In genomic region chr11:83063073-83063754, GRCh38 we compare ENCODE assay signal across 9 cellular contexts. TPM values are rescaled to one million over a fixed set of nuclear protein-coding genes. Genes with fewer than 3 reads are reported as not detected.
DNase-seq lines count a peak whose midpoint lies in the region; ATAC-seq, FAIRE-seq and TF ChIP-seq lines count a peak whose summit lies in the region.
"Had no signal": no experiment of that assay in that cellular context is flagged by ENCODE, and none has a peak within 500 bp of the region (broad histone marks: within the 10 kb centered on the region; RNA-seq: fewer than 3 reads in every experiment).

No MANE protein-coding gene starts in this region.

- peak; percentile 70 for ATAC-seq in Right ventricle myocardium inferior
- peak; percentile 70 for ATAC-seq in HG02840 (IDR thresholded peaks at IDR 0.05; ENCODE audit: low FRiP score, unreplicated experiment)

- TF ChIP-seq CTCF in PC-9 (conservative IDR thresholded peaks at IDR 0.05), result no peak
- TF ChIP-seq CTCF in endodermal cell (conservative IDR thresholded peaks at IDR 0.05), result no peak

- no peaks in the 10 kb centered on the region for H3K36me3 Mint-ChIP-seq in endodermal cell (ENCODE audit: low read depth)

- no peaks in the 10 kb centered on the region for H3K27me3 ChIP-seq in PC-9 (ENCODE audit: insufficient read depth, low read depth)
- no peaks in the 10 kb centered on the region for H3K27me3 ChIP-seq in small intestine (ENCODE audit: control insufficient read depth in 2 of 2, insufficient read depth in 2 of 2, low read length in 2 of 2)
- H3K27me3 ChIP-seq in endodermal cell (ENCODE audit: control insufficient read depth, insufficient read depth, low read length, poor library complexity, severe bottlenecking), result no peaks in the 10 kb centered on the region
- H3K27me3 ChIP-seq: upper lobe of left lung had no signal

- H3K4me3 ChIP-seq in PC-9, result no peak overlapping the region
- peak overlapping the region in 1 of 2 donors; percentile 15 for H3K4me3 ChIP-seq in small intestine (ENCODE audit: low read depth in 1 of 2, low read length in 2 of 2)
- no peak overlapping the region for H3K4me3 ChIP-seq in endodermal cell (ENCODE audit: low read length)

- H4K20me1 ChIP-seq in PC-9 (ENCODE audit: insufficient read depth), result no peaks in the 10 kb centered on the region

- peaks cover 14% of the 10 kb centered on the region for H3K4me1 ChIP-seq in PC-9 (replicated peaks; ENCODE audit: insufficient read depth)
- peaks cover 0 to 4% of the 10 kb centered on the region in 2 donors for H3K4me1 ChIP-seq in small intestine (ENCODE audit: control insufficient read depth in 2 of 2, insufficient read depth in 1 of 2, low read depth in 1 of 2, low read length in 1 of 2)
- H3K4me1 ChIP-seq in endodermal cell (ENCODE audit: control insufficient read depth, insufficient read depth, low read length), result no peaks in the 10 kb centered on the region

- no peaks in the 10 kb centered on the region for H3K36me3 ChIP-seq in PC-9 (ENCODE audit: low read depth)
- no peaks in the 10 kb centered on the region for H3K36me3 ChIP-seq in small intestine (ENCODE audit: control insufficient read depth in 2 of 2, insufficient read depth in 2 of 2, low read length in 2 of 2)
- H3K36me3 ChIP-seq in endodermal cell (ENCODE audit: control insufficient read depth, insufficient read depth, low read length), result no peaks in the 10 kb centered on the region
- H3K36me3 ChIP-seq: upper lobe of left lung had no signal

- intact Hi-C loops in Right ventricle myocardium inferior (cut with DNase I) (no loop called here), cardiac septum (cut with DNase I) (no loop called here), PC-9 (cut with micrococcal nuclease; ENCODE audit: unreplicated experiment) (no loop called here)

- peak overlapping the region; percentile 50 for H3K4me2 ChIP-seq in PC-9

- H3F3A ChIP-seq in PC-9 (ENCODE audit: insufficient read depth, low read depth), result no peaks in the 10 kb centered on the region

- H3K9me3 ChIP-seq in PC-9 (ENCODE audit: insufficient read depth, low read depth), result no peaks in the 10 kb centered on the region
- H3K9me3 ChIP-seq in small intestine (ENCODE audit: control insufficient read depth, low read depth), result no peaks in the 10 kb centered on the region
- no peaks in the 10 kb centered on the region for H3K9me3 ChIP-seq in endodermal cell (ENCODE audit: control insufficient read depth, low read length)
- H3K9me3 ChIP-seq: upper lobe of left lung had no signal

- FAIRE-seq in small intestine (lab: Jason Lieb, UNC), result no peak

- H3K27ac ChIP-seq in PC-9 (no peak overlapping the region), small intestine (ENCODE audit: low read depth in 1 of 2, low read length in 1 of 2) (peak overlapping the region; percentile 32 to 88), endodermal cell (ENCODE audit: low read depth, low read length) (no peak overlapping the region)

- no peak for DNase-seq in Right ventricle myocardium inferior (ENCODE audit: missing footprints)
- DNase-seq in cardiac septum (ENCODE audit: low spot score), result no peak
- peak in 1 of 2 experiments; percentile 64 for DNase-seq in PC-9
- DNase-seq in fibroblast of gingiva (ENCODE audit: low read depth), result peak; percentile 67
- peak; percentile 41 for DNase-seq in small intestine
- DNase-seq in endodermal cell, result no peak
- DNase-seq in NCI-H345 treated with DMSO at 0.1 percent for 48 hours (lab: John Stamatoyannopoulos, UW; ENCODE audit: unreplicated experiment), result no peak
- DNase-seq: upper lobe of left lung had no signal

- no peaks in the 10 kb centered on the region for H3K9me2 ChIP-seq in PC-9 (ENCODE audit: insufficient read depth)

- H3K79me2 ChIP-seq in PC-9 (ENCODE audit: low read depth), result no peaks in the 10 kb centered on the region

- WGBS in small intestine, 3 donors, result 12 to 30% (median 16%) methylated on average over 7 of the region's 7 CpGs
- WGBS in endodermal cell (ENCODE audit: insufficient coverage in 1 of 2, insufficient read length in 1 of 2), 2 experiments, result 82 to 86% methylated on average over 4 to 7 of the region's 7 CpGs

- no peaks in the 10 kb centered on the region for H3K9me3 Mint-ChIP-seq in endodermal cell

- H3K9ac ChIP-seq in endodermal cell (ENCODE audit: extremely low read depth, low read length, poor library complexity, severe bottlenecking), result no peak overlapping the region

- H3K4me1 Mint-ChIP-seq in endodermal cell, result peaks cover 12% of the 10 kb centered on the region

- H2AFZ ChIP-seq in PC-9, result no peak overlapping the region

- CTCF ChIA-PET in PC-9 (lab: Charles Lee), result no interaction called here

- POLR2A ChIA-PET in PC-9 (lab: Charles Lee; ENCODE audit: unreplicated experiment), result interaction anchor here (0.6 to 0.7 kb wide), 2 partner anchors 42 to 162 kb away, joined by 3 to 13 read pairs; no protein-coding TSS in a partner anchor

- BruUV-seq in PC-9 (replicated peaks; lab: Mats Ljungman, UMichigan), result no TSS peak

- H3K27ac Mint-ChIP-seq in endodermal cell, result no peak overlapping the region

- H3K4me3 Mint-ChIP-seq in endodermal cell, result no peak overlapping the region

- no peaks in the 10 kb centered on the region for H3K27me3 Mint-ChIP-seq in endodermal cell (ENCODE audit: insufficient read depth)

RNA-seq across cellular contexts. Expression of gene RAB30, which starts 8.5 kb away (rescaled TPM):
- 28.2 TPM for total RNA-seq in Right ventricle myocardium inferior
- total RNA-seq in cardiac septum, result 21.0 TPM
- 3.2 and 3.6 TPM in 2 replicates for total RNA-seq in PC-9 (2021)
- polyA plus RNA-seq in small intestine, result 10 to 100 TPM in 2 of 3 donors, 1 to 10 TPM in 1; 3.2 to 15.9 (median 13.0) TPM
- total RNA-seq in endodermal cell, result 10 to 100 TPM in 1 of 2 donors, 1 to 10 TPM in 1; 8.4 to 15.8 TPM
- 10.8 TPM for polyA plus RNA-seq in endodermal cell (2013, experiment 1 of 2)
- polyA plus RNA-seq in endodermal cell (2013, experiment 2 of 2), result 8.2 TPM

Comparison
In these comparisons a context has a peak if more than half of its experiments do, and no peak if none do; other contexts are left out.
1. DNase-seq: peak in fibroblast of gingiva (single experiment) and small intestine (single experiment); none in Right ventricle myocardium inferior (single experiment), cardiac septum (single experiment), endodermal cell (single experiment) and NCI-H345 treated with DMSO at 0.1 percent for 48 hours (single experiment).
2. H3K27ac ChIP-seq: peak in small intestine (2 of 2); none in PC-9 (single experiment) and endodermal cell (single experiment).